4 cellular contexts compared by ENCODE assay signal in the genomic region with DNA sequence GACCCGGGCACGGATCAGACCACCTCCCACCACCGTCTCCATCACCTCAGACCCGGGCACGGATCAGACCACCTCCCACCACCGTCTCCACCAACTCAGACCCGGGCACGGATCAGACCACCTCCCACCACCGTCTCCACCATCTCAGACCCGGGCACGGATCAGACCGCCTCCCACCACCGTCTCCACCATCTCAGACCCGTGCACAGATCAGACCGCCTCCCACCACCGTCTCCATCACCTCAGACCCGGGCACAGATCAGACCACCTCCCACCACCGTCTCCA. TPM values are rescaled to one million over a fixed set of nuclear protein-coding genes. Genes with fewer than 3 reads are reported as not detected.
"Had no signal": no experiment of that assay in that cellular context is flagged by ENCODE, and none has a peak within 500 bp of the region (broad histone marks: within the 10 kb centered on the region; RNA-seq: fewer than 3 reads in every experiment).

No MANE protein-coding gene starts in this region.

RNA-seq across cellular contexts. Expression of a gene that starts 25.6 kb away (rescaled TPM):
- total RNA-seq: M059J, PC-3, SJCRH30, SK-MEL-5 had no signal

RNA-seq across cellular contexts. Expression of a gene that starts 43.5 kb away (rescaled TPM):
- total RNA-seq: M059J, SJCRH30 had no signal
